ENCODE assay signal across 1 cellular context in the genomic region with DNA sequence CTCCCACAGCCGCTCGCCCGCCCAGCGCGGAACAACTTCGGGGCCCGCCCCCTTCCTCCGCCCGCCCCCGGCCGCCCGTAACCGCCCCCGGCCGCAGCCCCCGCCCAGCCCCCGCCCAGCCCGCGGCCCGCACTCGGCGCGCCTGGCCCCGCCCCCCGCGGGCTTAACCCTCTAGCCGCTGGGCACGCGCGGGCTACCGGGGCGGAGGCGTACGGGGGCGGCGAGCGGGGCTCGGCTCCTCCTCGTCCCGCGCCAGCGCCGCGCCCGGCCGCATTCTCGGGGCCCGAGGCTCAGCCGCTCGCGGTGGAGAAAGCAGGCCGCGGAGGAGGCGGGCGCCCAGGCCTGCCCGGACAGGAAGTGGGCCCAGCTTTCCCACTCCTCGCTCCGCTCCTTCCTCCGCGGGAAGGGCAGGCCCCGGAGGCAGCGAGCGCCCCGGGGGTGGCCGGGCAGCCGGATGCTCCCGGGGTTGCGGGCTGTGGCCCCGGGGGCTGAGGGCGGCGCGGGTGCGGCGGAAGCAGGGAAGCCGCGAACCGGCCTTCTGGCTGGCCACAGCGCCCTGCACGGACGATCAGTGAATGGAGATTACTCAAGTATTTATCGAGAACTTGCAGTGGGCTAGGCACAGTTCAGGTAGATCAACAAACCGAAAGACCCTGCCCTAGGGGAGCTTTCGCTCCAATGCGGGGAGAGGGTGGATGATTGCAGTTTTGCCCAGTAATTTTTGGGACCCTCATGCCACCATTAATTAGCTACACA.
TF ChIP-seq lines count a peak whose summit lies in the region.

TSS of gene TRAM2 (minus strand) at position 39 of the 756 bp plus-strand sequence. CDS start 145 bp downstream, outside the sequence.

TF ChIP-seq in HEK293, 187 proteins besides CTCF, POLR2A, EP300 and RAD21 (continued from another document and continues in another):
- TF ChIP-seq ZBTB11 (tag by site-specific recombination; conservative IDR thresholded peaks at IDR 0.05; ENCODE audit: low read depth) = peak; percentile 71; the same call in 1 of the 2 replicates
- 0 out of 2 replicates have a peak, but pooled peaks have one; percentile 58 for TF ChIP-seq ZNF174 (tag by site-specific recombination; IDR thresholded peaks at IDR 0.05)
- peak; percentile 95 for TF ChIP-seq ZNF660 (tag by site-specific recombination; IDR thresholded peaks at IDR 0.05)
- TF ChIP-seq, protein P1, sequence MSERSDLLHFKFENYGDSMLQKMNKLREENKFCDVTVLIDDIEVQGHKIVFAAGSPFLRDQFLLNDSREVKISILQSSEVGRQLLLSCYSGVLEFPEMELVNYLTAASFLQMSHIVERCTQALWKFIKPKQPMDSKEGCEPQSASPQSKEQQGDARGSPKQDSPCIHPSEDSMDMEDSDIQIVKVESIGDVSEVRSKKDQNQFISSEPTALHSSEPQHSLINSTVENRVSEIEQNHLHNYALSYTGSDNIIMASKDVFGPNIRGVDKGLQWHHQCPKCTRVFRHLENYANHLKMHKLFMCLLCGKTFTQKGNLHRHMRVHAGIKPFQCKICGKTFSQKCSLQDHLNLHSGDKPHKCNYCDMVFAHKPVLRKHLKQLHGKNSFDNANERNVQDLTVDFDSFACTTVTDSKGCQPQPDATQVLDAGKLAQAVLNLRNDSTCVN (tag by site-specific recombination; optimal IDR thresholded peaks at IDR 0.05) = peak; percentile 72
- TF ChIP-seq ZNF548 (tag by site-specific recombination; IDR thresholded peaks at IDR 0.05) = no peak
- TF ChIP-seq ZNF292 (tag by site-specific recombination; IDR thresholded peaks at IDR 0.05; ENCODE audit: borderline replicate concordance, low read depth) = no peak
- TF ChIP-seq ZIC2 (tag by site-specific recombination; IDR thresholded peaks at IDR 0.05) = 0 out of 2 replicates have a peak, but pooled peaks have one; percentile 15
- TF ChIP-seq KLF1 (tag by site-specific recombination; IDR thresholded peaks at IDR 0.05) = no peak
- TF ChIP-seq, protein P2, sequence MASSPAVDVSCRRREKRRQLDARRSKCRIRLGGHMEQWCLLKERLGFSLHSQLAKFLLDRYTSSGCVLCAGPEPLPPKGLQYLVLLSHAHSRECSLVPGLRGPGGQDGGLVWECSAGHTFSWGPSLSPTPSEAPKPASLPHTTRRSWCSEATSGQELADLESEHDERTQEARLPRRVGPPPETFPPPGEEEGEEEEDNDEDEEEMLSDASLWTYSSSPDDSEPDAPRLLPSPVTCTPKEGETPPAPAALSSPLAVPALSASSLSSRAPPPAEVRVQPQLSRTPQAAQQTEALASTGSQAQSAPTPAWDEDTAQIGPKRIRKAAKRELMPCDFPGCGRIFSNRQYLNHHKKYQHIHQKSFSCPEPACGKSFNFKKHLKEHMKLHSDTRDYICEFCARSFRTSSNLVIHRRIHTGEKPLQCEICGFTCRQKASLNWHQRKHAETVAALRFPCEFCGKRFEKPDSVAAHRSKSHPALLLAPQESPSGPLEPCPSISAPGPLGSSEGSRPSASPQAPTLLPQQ (tag by site-specific recombination; IDR thresholded peaks at IDR 0.05) = peak; percentile 95
- 0 out of 2 replicates have a peak, but pooled peaks have one; percentile 55 for TF ChIP-seq ZSCAN5A (tag by site-specific recombination; IDR thresholded peaks at IDR 0.05)
- no peak for TF ChIP-seq ZNF521 (tag by site-specific recombination; IDR thresholded peaks at IDR 0.05)
- TF ChIP-seq, protein P3, sequence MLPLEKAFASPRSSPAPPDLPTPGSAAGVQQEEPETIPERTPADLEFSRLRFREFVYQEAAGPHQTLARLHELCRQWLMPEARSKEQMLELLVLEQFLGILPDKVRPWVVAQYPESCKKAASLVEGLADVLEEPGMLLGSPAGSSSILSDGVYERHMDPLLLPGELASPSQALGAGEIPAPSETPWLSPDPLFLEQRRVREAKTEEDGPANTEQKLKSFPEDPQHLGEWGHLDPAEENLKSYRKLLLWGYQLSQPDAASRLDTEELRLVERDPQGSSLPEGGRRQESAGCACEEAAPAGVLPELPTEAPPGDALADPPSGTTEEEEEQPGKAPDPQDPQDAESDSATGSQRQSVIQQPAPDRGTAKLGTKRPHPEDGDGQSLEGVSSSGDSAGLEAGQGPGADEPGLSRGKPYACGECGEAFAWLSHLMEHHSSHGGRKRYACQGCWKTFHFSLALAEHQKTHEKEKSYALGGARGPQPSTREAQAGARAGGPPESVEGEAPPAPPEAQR (tag by site-specific recombination; IDR thresholded peaks at IDR 0.05) = no peak
- peak; percentile 70 for TF ChIP-seq ZFHX2 (tag by site-specific recombination; conservative IDR thresholded peaks at IDR 0.05)
- TF ChIP-seq EGR2 (tag by site-specific recombination; IDR thresholded peaks at IDR 0.05; ENCODE audit: low read depth) = no peak; the same call in 1 of the 2 replicates
- peak; percentile 23; the same call in 1 of the 2 replicates for TF ChIP-seq ZNF513 (tag by site-specific recombination; IDR thresholded peaks at IDR 0.05)
- TF ChIP-seq SP7 (tag by site-specific recombination; IDR thresholded peaks at IDR 0.05) = no peak
- 0 out of 2 replicates have a peak, but pooled peaks have one; percentile 17 for TF ChIP-seq ZNF791 (tag by site-specific recombination; IDR thresholded peaks at IDR 0.05)
- peak; percentile 41 for TF ChIP-seq SP2 (tag by site-specific recombination; IDR thresholded peaks at IDR 0.05)
- TF ChIP-seq, protein P4, sequence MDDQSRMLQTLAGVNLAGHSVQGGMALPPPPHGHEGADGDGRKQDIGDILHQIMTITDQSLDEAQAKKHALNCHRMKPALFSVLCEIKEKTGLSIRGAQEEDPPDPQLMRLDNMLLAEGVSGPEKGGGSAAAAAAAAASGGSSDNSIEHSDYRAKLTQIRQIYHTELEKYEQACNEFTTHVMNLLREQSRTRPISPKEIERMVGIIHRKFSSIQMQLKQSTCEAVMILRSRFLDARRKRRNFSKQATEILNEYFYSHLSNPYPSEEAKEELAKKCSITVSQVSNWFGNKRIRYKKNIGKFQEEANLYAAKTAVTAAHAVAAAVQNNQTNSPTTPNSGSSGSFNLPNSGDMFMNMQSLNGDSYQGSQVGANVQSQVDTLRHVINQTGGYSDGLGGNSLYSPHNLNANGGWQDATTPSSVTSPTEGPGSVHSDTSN (CRISPR knock-in tag; IDR thresholded peaks at IDR 0.05) = peak; percentile 77
- TF ChIP-seq KLF10 (tag by site-specific recombination; IDR thresholded peaks at IDR 0.05) = peak; percentile 95
- TF ChIP-seq ZNF138 (tag by site-specific recombination; IDR thresholded peaks at IDR 0.05; ENCODE audit: borderline replicate concordance) = no peak
- TF ChIP-seq IKZF3 (tag by site-specific recombination; IDR thresholded peaks at IDR 0.05) = peak; percentile 89
- peak; percentile 61 for TF ChIP-seq ZFP69B (tag by site-specific recombination; IDR thresholded peaks at IDR 0.05)
- TF ChIP-seq MEIS1 (CRISPR knock-in tag; IDR thresholded peaks at IDR 0.05; ENCODE audit: borderline replicate concordance) = 0 out of 2 replicates have a peak, but pooled peaks have one; percentile 55
- TF ChIP-seq ZNF549 (tag by site-specific recombination; IDR thresholded peaks at IDR 0.05) = peak; percentile 44; the same call in 1 of the 2 replicates
- TF ChIP-seq ZNF335 (tag by site-specific recombination; conservative IDR thresholded peaks at IDR 0.05) = peak; percentile 71
- TF ChIP-seq ZNF184 (tag by site-specific recombination; IDR thresholded peaks at IDR 0.05) = peak; percentile 80; the same call in 1 of the 2 replicates
- TF ChIP-seq KLF8 (tag by site-specific recombination; IDR thresholded peaks at IDR 0.05) = peak; percentile 55; the same call in 1 of the 2 replicates
- 0 out of 2 replicates have a peak, but pooled peaks have one; percentile 28 for TF ChIP-seq ZNF677 (tag by site-specific recombination; IDR thresholded peaks at IDR 0.05)
- peak; percentile 17; the same call in 1 of the 2 replicates for TF ChIP-seq GLIS2 (tag by site-specific recombination; IDR thresholded peaks at IDR 0.05)
- TF ChIP-seq, protein P5, sequence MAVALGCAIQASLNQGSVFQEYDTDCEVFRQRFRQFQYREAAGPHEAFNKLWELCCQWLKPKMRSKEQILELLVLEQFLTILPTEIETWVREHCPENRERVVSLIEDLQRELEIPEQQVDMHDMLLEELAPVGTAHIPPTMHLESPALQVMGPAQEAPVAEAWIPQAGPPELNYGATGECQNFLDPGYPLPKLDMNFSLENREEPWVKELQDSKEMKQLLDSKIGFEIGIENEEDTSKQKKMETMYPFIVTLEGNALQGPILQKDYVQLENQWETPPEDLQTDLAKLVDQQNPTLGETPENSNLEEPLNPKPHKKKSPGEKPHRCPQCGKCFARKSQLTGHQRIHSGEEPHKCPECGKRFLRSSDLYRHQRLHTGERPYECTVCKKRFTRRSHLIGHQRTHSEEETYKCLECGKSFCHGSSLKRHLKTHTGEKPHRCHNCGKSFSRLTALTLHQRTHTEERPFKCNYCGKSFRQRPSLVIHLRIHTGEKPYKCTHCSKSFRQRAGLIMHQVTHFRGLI (tag by site-specific recombination; IDR thresholded peaks at IDR 0.05) = peak; percentile 71; the same call in 1 of the 2 replicates
- no peak for TF ChIP-seq ZNF610 (tag by site-specific recombination; IDR thresholded peaks at IDR 0.05; ENCODE audit: borderline replicate concordance)
- peak; percentile 26 for TF ChIP-seq ZNF510 (tag by site-specific recombination; IDR thresholded peaks at IDR 0.05; ENCODE audit: insufficient replicate concordance)
- TF ChIP-seq ZBTB8A (tag by site-specific recombination; IDR thresholded peaks at IDR 0.05) = peak; percentile 73
- TF ChIP-seq ZNF398 (tag by site-specific recombination; IDR thresholded peaks at IDR 0.05) = peak; percentile 8; the same call in 1 of the 2 replicates
- peak; percentile 73 for TF ChIP-seq ZBTB20 (tag by site-specific recombination; IDR thresholded peaks at IDR 0.05)
- peak; percentile 90 for TF ChIP-seq ZNF561 (tag by site-specific recombination; IDR thresholded peaks at IDR 0.05; ENCODE audit: borderline replicate concordance)
- no peak for TF ChIP-seq ZNF362 (tag by site-specific recombination; IDR thresholded peaks at IDR 0.05)
- TF ChIP-seq ZNF596 (tag by site-specific recombination; IDR thresholded peaks at IDR 0.05) = peak; percentile 35; the same call in 1 of the 2 replicates
- TF ChIP-seq ZNF404 (tag by site-specific recombination; IDR thresholded peaks at IDR 0.05) = no peak
- TF ChIP-seq OSR2 (tag by site-specific recombination; IDR thresholded peaks at IDR 0.05) = no peak; the same call in 1 of the 2 replicates
